In genomic region chr11:1892558-1892957, GRCh38 we compare ENCODE assay signal across 18 cellular contexts. TPM values are rescaled to one million over a fixed set of nuclear protein-coding genes. Genes with fewer than 3 reads are reported as not detected.
"Had no signal": no experiment of that assay in that cellular context is flagged by ENCODE, and none has a peak within 500 bp of the region (broad histone marks: within the 10 kb centered on the region; RNA-seq: fewer than 3 reads in every experiment).

No MANE protein-coding gene starts in this region.

- H3K4me1 ChIP-seq: testis had no signal

- H3K4me3 Mint-ChIP-seq: dendritic cell treated with granulocyte-macrophage colony-stimulating factor and Interleukin-4, amounts not matched to agents 40 ng/mL and 50 ng/mL, for 4 days had no signal

- DNase-seq: activated CD4-positive, CD25-positive, alpha-beta regulatory T cell treated with anti-CD3 and anti-CD28 coated beads, Interleukin-2, amount 50 U/mL, for 72 hours; activated CD8-positive, alpha-beta memory T cell treated with anti-CD3 and anti-CD28 coated beads for 24 hours; activated naive CD4-positive, alpha-beta T cell treated with anti-CD3 and anti-CD28 coated beads, Interleukin-2, amount 50 U/mL, for 16 hours; activated T-cell treated with anti-CD3 and anti-CD28 coated beads for 4 hours; brain microvascular endothelial cell; effector memory CD8-positive, alpha-beta T cell; hypothalamus; kidney glomerular epithelial cell; stimulated activated naive CD4-positive, alpha-beta T cell; T-cell; testis had no signal

- H3K27me3 ChIP-seq: brain microvascular endothelial cell, testis had no signal

- H3K36me3 ChIP-seq: brain microvascular endothelial cell had no signal

- ATAC-seq: effector memory CD8-positive, alpha-beta T cell; right cardiac atrium; T-cell had no signal

- H3K9me3 ChIP-seq: testis had no signal

- H3K27ac Mint-ChIP-seq: activated T-helper 2 cell treated with anti-CD3 and anti-CD28 coated beads, Interferon-gamma antibody, Interleukin-2, Interleukin-4, amounts not matched to agents 10 μg/mL and 5 μg/mL and 100 μg/mL, durations not matched to agents 14 hours and 24 hours and 36 hours; dendritic cell treated with granulocyte-macrophage colony-stimulating factor and Interleukin-4, amounts not matched to agents 40 ng/mL and 50 ng/mL, for 4 days; effector memory CD8-positive, alpha-beta T cell had no signal

- H3K27ac ChIP-seq: brain microvascular endothelial cell, epithelial cell of prostate, testis had no signal

- H3K4me3 ChIP-seq: smooth muscle cell, testis had no signal

- H3K9me3 Mint-ChIP-seq: activated T-helper 2 cell treated with anti-CD3 and anti-CD28 coated beads, Interferon-gamma antibody, Interleukin-2, Interleukin-4, amounts not matched to agents 10 μg/mL and 5 μg/mL and 100 μg/mL, durations not matched to agents 14 hours and 24 hours and 36 hours; dendritic cell treated with granulocyte-macrophage colony-stimulating factor and Interleukin-4, amounts not matched to agents 40 ng/mL and 50 ng/mL, for 4 days; effector memory CD8-positive, alpha-beta T cell had no signal

RNA-seq across cellular contexts. Expression of gene PRR33, which starts 0.9 kb away (rescaled TPM):
- total RNA-seq: lower leg skin, smooth muscle cell, ureter had no signal

RNA-seq across cellular contexts. Expression of gene TNNI2, which starts 53.8 kb away (rescaled TPM):
- total RNA-seq: right cardiac atrium, testis had no signal
